Comparison of ENCODE assay signal across 12 cellular contexts in genomic region chr21:37513383-37513782, GRCh38.
"Had no signal": no experiment of that assay in that cellular context is flagged by ENCODE, and none has a peak within 500 bp of the region (broad histone marks: within the 10 kb centered on the region; RNA-seq: fewer than 3 reads in every experiment).

No MANE protein-coding gene starts in this region.

- ATAC-seq: activated CD4-positive, CD25-positive, alpha-beta regulatory T cell treated with anti-CD3 and anti-CD28 coated beads, Interleukin-2, amount 50 U/mL, for 24 hours; naive thymus-derived CD8-positive, alpha-beta T cell had no signal

- H3K4me3 Mint-ChIP-seq: activated naive CD4-positive, alpha-beta T cell treated with anti-CD3 and anti-CD28 coated beads, Interleukin-2, amount 10 ng/mL, durations not matched to agents 7 days and 5 days; naive thymus-derived CD8-positive, alpha-beta T cell had no signal

- H2AFZ ChIP-seq: hepatocyte had no signal

- DNase-seq: activated CD4-positive, alpha-beta T cell treated with anti-CD3 and anti-CD28 coated beads, Interleukin-2, amount 50 U/mL, for 1 hour; activated naive CD4-positive, alpha-beta T cell treated with anti-CD3 and anti-CD28 coated beads, Interleukin-2, amount 10 ng/mL, durations not matched to agents 7 days and 5 days; islet precursor cell; mammary epithelial cell; naive thymus-derived CD8-positive, alpha-beta T cell; nucleus accumbens; psoas muscle; right lobe of liver had no signal

- H3K9me3 ChIP-seq: psoas muscle, right lobe of liver, thoracic aorta had no signal

- H3K27me3 ChIP-seq: hepatocyte, right lobe of liver had no signal

- H3K27ac Mint-ChIP-seq: activated naive CD4-positive, alpha-beta T cell treated with anti-CD3 and anti-CD28 coated beads, Interleukin-2, amount 10 ng/mL, durations not matched to agents 7 days and 5 days had no signal

- H3K27me3 Mint-ChIP-seq: activated naive CD4-positive, alpha-beta T cell treated with anti-CD3 and anti-CD28 coated beads, Interleukin-2, amount 10 ng/mL, durations not matched to agents 7 days and 5 days; naive thymus-derived CD8-positive, alpha-beta T cell had no signal

- H3K27ac ChIP-seq: hepatocyte, psoas muscle, right lobe of liver, thoracic aorta had no signal

- H3K4me2 ChIP-seq: hepatocyte, smooth muscle cell had no signal

- H3K4me3 ChIP-seq: hepatocyte, psoas muscle, right lobe of liver, smooth muscle cell, thoracic aorta had no signal

- H3K9me3 Mint-ChIP-seq: activated naive CD4-positive, alpha-beta T cell treated with anti-CD3 and anti-CD28 coated beads, Interleukin-2, amount 10 ng/mL, durations not matched to agents 7 days and 5 days; naive thymus-derived CD8-positive, alpha-beta T cell had no signal
